ENCODE assay signal across 15 cellular contexts in the genomic region with DNA sequence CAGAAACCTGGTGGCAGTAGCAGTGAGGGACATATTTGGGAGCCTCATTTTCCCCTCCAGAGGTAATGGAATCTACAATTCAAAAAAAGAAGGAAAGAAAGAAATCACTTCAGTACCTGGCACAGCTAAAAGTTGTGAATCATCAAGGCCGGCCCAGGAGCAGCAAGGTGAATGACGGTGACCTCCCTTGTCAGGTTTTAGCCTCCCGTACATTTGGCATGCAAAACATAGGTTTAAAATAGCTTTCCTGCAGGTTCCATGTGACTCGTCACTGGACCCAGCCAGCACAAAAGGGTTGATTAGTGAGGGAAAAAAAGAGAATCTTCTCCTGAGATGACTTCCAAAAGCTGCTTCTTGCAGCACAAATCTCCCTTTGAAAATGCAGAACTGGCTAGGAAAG.
DNase-seq lines count a peak whose midpoint lies in the region; ATAC-seq and TF ChIP-seq lines count a peak whose summit lies in the region.
"Had no signal": no experiment of that assay in that cellular context is flagged by ENCODE, and none has a peak within 500 bp of the region (broad histone marks: within the 10 kb centered on the region; RNA-seq: fewer than 3 reads in every experiment).

No MANE protein-coding gene starts in this region.

- H3K4me3 ChIP-seq in RWPE2 (ENCODE audit: severe bottlenecking) (no peak overlapping the region), SJCRH30 (no peak overlapping the region), esophagus muscularis mucosa (no peak overlapping the region), coronary artery (no peak overlapping the region)
- H3K4me3 ChIP-seq: esophagus squamous epithelium, spleen, thoracic aorta had no signal

- no peaks in the 10 kb centered on the region for H3K27me3 ChIP-seq in RWPE2 (ENCODE audit: insufficient read depth, poor library complexity, severe bottlenecking)
- H3K27me3 ChIP-seq in SJCRH30 = no peaks in the 10 kb centered on the region
- no peaks in the 10 kb centered on the region for H3K27me3 ChIP-seq in esophagus muscularis mucosa
- H3K27me3 ChIP-seq: esophagus squamous epithelium, spleen had no signal

- TF ChIP-seq POLR2A in esophagus muscularis mucosa (IDR thresholded peaks at IDR 0.05; ENCODE audit: low read depth) = no peak

- TF ChIP-seq CTCF in RWPE2 (IDR thresholded peaks at IDR 0.05; ENCODE audit: poor library complexity, severe bottlenecking) = no peak
- no peak for TF ChIP-seq CTCF in esophagus muscularis mucosa (IDR thresholded peaks at IDR 0.05)
- TF ChIP-seq CTCF in coronary artery (IDR thresholded peaks at IDR 0.05) = no peak

- TF ChIP-seq EP300 in esophagus muscularis mucosa (IDR thresholded peaks at IDR 0.05) = no peak

- DNase-seq in left ventricle myocardium superior (no peak), Right ventricle myocardium inferior (ENCODE audit: missing footprints) (no peak), RWPE2 (ENCODE audit: low spot score) (no peak), SJCRH30 (no peak), mesenteric fat pad (ENCODE audit: low spot score) (no peak), esophagus muscularis mucosa (ENCODE audit: extremely low spot score) (no peak), coronary artery (ENCODE audit: low spot score) (no peak)
- DNase-seq: activated CD4-positive, alpha-beta T cell treated with anti-CD3 and anti-CD28 coated beads for 1 hour; activated naive CD8-positive, alpha-beta T cell treated with anti-CD3 and anti-CD28 coated beads, Interleukin-2, amount 50 U/mL, for 24 hours; esophagus squamous epithelium; mesenchymal stem cell; OCI-M1; spleen had no signal

- intact Hi-C loops in left ventricle myocardium superior (cut with micrococcal nuclease) = no loop called here
- intact Hi-C loops in Right ventricle myocardium inferior (cut with DNase I) = no loop called here
- intact Hi-C loops in esophagus muscularis mucosa (cut with DNase I) = no loop called here

- H3K9me3 ChIP-seq in RWPE2 (ENCODE audit: severe bottlenecking) = no peaks in the 10 kb centered on the region
- H3K9me3 ChIP-seq in SJCRH30 (replicated peaks) = no peaks in the 10 kb centered on the region
- H3K9me3 ChIP-seq in esophagus muscularis mucosa = no peaks in the 10 kb centered on the region
- H3K9me3 ChIP-seq: esophagus squamous epithelium, spleen, thoracic aorta had no signal

- 47% methylated on average over 4 of the region's 4 CpGs for WGBS in esophagus muscularis mucosa

- H3K27ac ChIP-seq in RWPE2 (ENCODE audit: poor library complexity, severe bottlenecking) (no peak overlapping the region), SJCRH30 (no peak overlapping the region), esophagus muscularis mucosa (replicated peaks in 1 of 4) (no peak overlapping the region), coronary artery (no peak overlapping the region)
- H3K27ac ChIP-seq: esophagus squamous epithelium, spleen, thoracic aorta had no signal

- ATAC-seq in left ventricle myocardium superior (peak; percentile 41), Right ventricle myocardium inferior (no peak), HG02798 (IDR thresholded peaks at IDR 0.05; ENCODE audit: poor library complexity, unreplicated experiment) (peak; percentile 70), RWPE2 (ENCODE audit: low read depth) (0 out of 3 replicates have a peak, but pooled peaks have one; percentile 31)
- ATAC-seq: activated naive CD8-positive, alpha-beta T cell treated with anti-CD3 and anti-CD28 coated beads, Interleukin-2, amount 50 U/mL, for 24 hours had no signal

- H3K4me1 ChIP-seq in RWPE2 (ENCODE audit: insufficient read depth, poor library complexity, severe bottlenecking) (peaks cover 5% of the 10 kb centered on the region), SJCRH30 (no peaks in the 10 kb centered on the region), esophagus muscularis mucosa (peaks cover 0 to 10% (median 0%) of the 10 kb centered on the region in 4 donors)
- H3K4me1 ChIP-seq: spleen had no signal

- no peaks in the 10 kb centered on the region for H3K36me3 ChIP-seq in RWPE2 (ENCODE audit: low read depth)
- no peaks in the 10 kb centered on the region for H3K36me3 ChIP-seq in SJCRH30
- H3K36me3 ChIP-seq in esophagus muscularis mucosa = no peaks in the 10 kb centered on the region
- H3K36me3 ChIP-seq: esophagus squamous epithelium, spleen, thoracic aorta had no signal
